ENCODE assay signal across 17 cellular contexts in the genomic region with DNA sequence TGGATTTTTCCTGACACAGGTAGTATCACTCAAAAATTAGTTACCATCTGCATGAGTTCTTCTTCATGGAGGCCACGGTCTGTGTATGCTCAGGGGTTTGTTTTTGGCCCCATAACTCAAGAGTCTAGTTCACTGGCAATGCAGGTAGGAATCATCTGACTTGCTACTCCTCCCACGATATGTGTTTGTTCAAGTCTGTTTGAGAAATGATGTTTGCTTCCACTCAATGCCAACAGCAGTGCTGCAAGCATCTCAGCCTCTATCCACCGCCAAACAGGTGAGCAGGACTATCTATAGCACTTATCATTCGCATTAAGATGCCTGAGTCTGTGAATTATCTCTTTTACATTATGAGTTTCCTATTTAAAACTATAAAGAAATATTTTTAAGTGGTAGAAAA.
DNase-seq lines count a peak whose midpoint lies in the region; ATAC-seq and TF ChIP-seq lines count a peak whose summit lies in the region.
"Had no signal": no experiment of that assay in that cellular context is flagged by ENCODE, and none has a peak within 500 bp of the region (broad histone marks: within the 10 kb centered on the region; RNA-seq: fewer than 3 reads in every experiment).

No MANE protein-coding gene starts in this region.

- H3K27me3 ChIP-seq in RWPE2 (ENCODE audit: insufficient read depth, poor library complexity, severe bottlenecking): no peaks in the 10 kb centered on the region
- H3K27me3 ChIP-seq: BLaER1 had no signal

- H3K4me3 ChIP-seq in RWPE2 (ENCODE audit: severe bottlenecking) (no peak overlapping the region), mucosa of descending colon (no peak overlapping the region)
- H3K4me3 ChIP-seq: BLaER1, GM23338, K562 had no signal

- no peaks in the 10 kb centered on the region for H3K36me3 ChIP-seq in RWPE2 (ENCODE audit: low read depth)
- no peaks in the 10 kb centered on the region for H3K36me3 ChIP-seq in mucosa of descending colon (ENCODE audit: low read depth)
- H3K36me3 ChIP-seq: BLaER1 had no signal

- peak overlapping the region; percentile 98 for H3K27ac ChIP-seq in RWPE2 (ENCODE audit: poor library complexity, severe bottlenecking)
- H3K27ac ChIP-seq: BLaER1 had no signal

- ATAC-seq in RWPE2 (ENCODE audit: low read depth) (no peak), mucosa of descending colon (peak; percentile 18), HG03521 (IDR thresholded peaks at IDR 0.05; ENCODE audit: unreplicated experiment) (no peak)
- ATAC-seq in activated naive CD4-positive, alpha-beta T cell treated with anti-CD3 and anti-CD28 coated beads, Interleukin-2, amount 50 U/mL, for 72 hours: no peak
- ATAC-seq: GM23338, K562 had no signal

- intact Hi-C loops in mucosa of descending colon (cut with DNase I, micrococcal nuclease): no loop called here

- TF ChIP-seq CTCF in RWPE2 (IDR thresholded peaks at IDR 0.05; ENCODE audit: poor library complexity, severe bottlenecking) (no peak), mucosa of descending colon (IDR thresholded peaks at IDR 0.05) (no peak)

- DNase-seq in NCI-H748 (lab: John Stamatoyannopoulos, UW; ENCODE audit: unreplicated experiment) (peak; percentile 35), NCI-H748 treated with DMSO at 0.1 percent for 48 hours (lab: John Stamatoyannopoulos, UW) (no peak), DMS53 treated with DMSO at 0.1 percent for 48 hours (lab: John Stamatoyannopoulos, UW; ENCODE audit: unreplicated experiment) (peak; percentile 23), RWPE2 (ENCODE audit: low spot score) (no peak), mucosa of descending colon (no peak), hepatic stellate cell (ENCODE audit: low spot score) (no peak)
- DNase-seq in activated naive CD4-positive, alpha-beta T cell treated with anti-CD3 and anti-CD28 coated beads, Interleukin-2, amount 50 U/mL, for 72 hours (ENCODE audit: low spot score in 2 of 2): no peak
- DNase-seq: 8988T; CD4-positive, alpha-beta memory T cell; DMS79; GDM1; HCEC 1CT; HFFc6 had no signal

- H3K27ac Mint-ChIP-seq in activated naive CD4-positive, alpha-beta T cell treated with anti-CD3 and anti-CD28 coated beads, Interleukin-2, amount 50 U/mL, for 72 hours: no peak overlapping the region
- H3K27ac Mint-ChIP-seq: CD4-positive, alpha-beta memory T cell; GM23338; HFFc6 had no signal

- peaks cover 13 to 23% of the 10 kb centered on the region in 2 donors for H3K9me3 Mint-ChIP-seq in activated naive CD4-positive, alpha-beta T cell treated with anti-CD3 and anti-CD28 coated beads, Interleukin-2, amount 50 U/mL, for 72 hours

- peaks cover 38% of the 10 kb centered on the region for H3K4me1 ChIP-seq in RWPE2 (ENCODE audit: insufficient read depth, poor library complexity, severe bottlenecking)
- no peaks in the 10 kb centered on the region for H3K4me1 ChIP-seq in mucosa of descending colon (ENCODE audit: low read depth)

- H3K9me3 ChIP-seq in RWPE2 (ENCODE audit: severe bottlenecking) (no peaks in the 10 kb centered on the region), mucosa of descending colon (no peaks in the 10 kb centered on the region)

- H3K36me3 Mint-ChIP-seq in activated naive CD4-positive, alpha-beta T cell treated with anti-CD3 and anti-CD28 coated beads, Interleukin-2, amount 50 U/mL, for 72 hours: peaks cover 7 to 36% of the 10 kb centered on the region in 2 donors
- H3K36me3 Mint-ChIP-seq: CD4-positive, alpha-beta memory T cell had no signal

Comparison
In these comparisons a context has a peak if more than half of its experiments do, and no peak if none do; other contexts are left out.
1. DNase-seq: peak in NCI-H748 (single experiment) and DMS53 treated with DMSO at 0.1 percent for 48 hours (single experiment); none in NCI-H748 treated with DMSO at 0.1 percent for 48 hours (single experiment), RWPE2 (single experiment), mucosa of descending colon (0 of 3), hepatic stellate cell (single experiment) and activated naive CD4-positive, alpha-beta T cell treated with anti-CD3 and anti-CD28 coated beads, Interleukin-2, amount 50 U/mL, for 72 hours (0 of 2).